ENCODE assay signal across 27 cellular contexts in the genomic region with DNA sequence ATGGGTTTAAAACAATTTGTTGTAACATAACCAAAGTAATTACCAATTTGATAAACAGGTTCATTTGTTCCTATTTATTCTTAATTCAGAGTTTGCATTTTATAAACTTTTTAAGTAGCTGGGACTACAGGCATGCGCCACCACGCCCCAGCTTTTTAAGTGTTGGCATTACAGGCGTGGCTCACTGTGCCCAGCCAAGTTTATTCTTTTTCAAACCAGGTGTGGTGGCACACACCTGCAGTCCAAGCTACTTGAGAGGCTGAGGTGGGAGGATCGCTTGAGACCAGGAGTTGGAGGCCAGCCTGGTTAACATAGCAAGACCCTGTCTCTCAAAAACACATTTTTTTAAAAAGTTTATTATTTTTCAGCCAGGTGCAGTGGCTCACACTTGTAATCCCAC.
"Had no signal": no experiment of that assay in that cellular context is flagged by ENCODE, and none has a peak within 500 bp of the region (broad histone marks: within the 10 kb centered on the region; RNA-seq: fewer than 3 reads in every experiment).

No MANE protein-coding gene starts in this region.

- H3K27ac ChIP-seq: neural progenitor cell, ovary, parathyroid adenoma, psoas muscle, right lobe of liver, spleen, testis, tibial artery, transverse colon, upper lobe of right lung, uterus had no signal

- H3K4me1 Mint-ChIP-seq: nephron; stimulated activated naive CD8-positive, alpha-beta T cell treated with anti-CD3 and anti-CD28 coated beads, Interleukin-15, amount 100 ng/mL, for 72 hours had no signal

- ATAC-seq: natural killer cell; psoas muscle; right cardiac atrium; right lobe of liver; stimulated activated memory B cell treated with anti-CD40 and anti-IgM and Interleukin-4, amounts not matched to agents 10 μg/mL and 1 μg/mL and 100 μg/mL, for 72 hours; stimulated activated naive CD8-positive, alpha-beta T cell treated with anti-CD3 and anti-CD28 coated beads, Interleukin-15, amount 100 ng/mL, for 72 hours; stimulated activated naive CD8-positive, alpha-beta T cell treated with anti-CD3 and anti-CD28 coated beads, Interleukin-15, Interleukin-2, amounts not matched to agents 100 U/mL and 50 U/mL, for 24 hours; upper lobe of right lung had no signal

- H3K9me3 Mint-ChIP-seq: natural killer cell; stimulated activated memory B cell treated with anti-CD40 and anti-IgM and Interleukin-4, amounts not matched to agents 10 μg/mL and 1 μg/mL and 100 μg/mL, for 72 hours; stimulated activated naive CD8-positive, alpha-beta T cell treated with anti-CD3 and anti-CD28 coated beads, Interleukin-15, amount 100 ng/mL, for 72 hours; type B pancreatic cell had no signal

- H3K27me3 Mint-ChIP-seq: progenitor cell of endocrine pancreas; stimulated activated memory B cell treated with anti-CD40 and anti-IgM and Interleukin-4, amounts not matched to agents 10 μg/mL and 1 μg/mL and 100 μg/mL, for 72 hours; stimulated activated naive CD8-positive, alpha-beta T cell treated with anti-CD3 and anti-CD28 coated beads, Interleukin-15, amount 100 ng/mL, for 72 hours; type B pancreatic cell had no signal

- H3K36me3 Mint-ChIP-seq: natural killer cell had no signal

- H3K27ac Mint-ChIP-seq: natural killer cell; nephron; neural progenitor cell; progenitor cell of endocrine pancreas; stimulated activated memory B cell treated with anti-CD40 and anti-IgM and Interleukin-4, amounts not matched to agents 10 μg/mL and 1 μg/mL and 100 μg/mL, for 72 hours; stimulated activated naive CD8-positive, alpha-beta T cell treated with anti-CD3 and anti-CD28 coated beads, Interleukin-15, amount 100 ng/mL, for 72 hours; type B pancreatic cell had no signal

- H3K4me3 Mint-ChIP-seq: natural killer cell; nephron; neural progenitor cell; stimulated activated memory B cell treated with anti-CD40 and anti-IgM and Interleukin-4, amounts not matched to agents 10 μg/mL and 1 μg/mL and 100 μg/mL, for 72 hours; stimulated activated naive CD8-positive, alpha-beta T cell treated with anti-CD3 and anti-CD28 coated beads, Interleukin-15, amount 100 ng/mL, for 72 hours; type B pancreatic cell had no signal

- DNase-seq: natural killer cell; occipital lobe; ovary; posterior cingulate gyrus; psoas muscle; right cardiac atrium; right lobe of liver; spleen; stimulated activated CD4-positive, alpha-beta T cell treated with anti-CD3 and anti-CD28 coated beads, Interleukin-12 subunit alpha, Interleukin-12 subunit beta, amount 100 ng/mL, for 4 hours; stimulated activated CD4-positive, alpha-beta T cell treated with anti-CD3 and anti-CD28 coated beads, Interleukin-1b, Interleukin-23, amount 100 ng/mL, for 48 hours; stimulated activated CD4-positive, alpha-beta T cell treated with anti-CD3 and anti-CD28 coated beads, Interleukin-4, amount 100 ng/mL, for 1 hour; stimulated activated CD4-positive, alpha-beta T cell treated with anti-CD3 and anti-CD28 coated beads, Interleukin-4, amount 100 ng/mL, for 4 hours; stimulated activated CD8-positive, alpha-beta memory T cell treated with anti-CD3 and anti-CD28 coated beads, Interleukin-4, amount 100 ng/mL, for 48 hours; stimulated activated naive CD4-positive, alpha-beta T cell; stimulated activated naive CD8-positive, alpha-beta T cell treated with anti-CD3 and anti-CD28 coated beads, Interleukin-15, amount 100 ng/mL, for 72 hours; stimulated activated naive CD8-positive, alpha-beta T cell treated with anti-CD3 and anti-CD28 coated beads, Interleukin-15, Interleukin-2, amounts not matched to agents 100 U/mL and 50 U/mL, for 24 hours; testis; tibial artery; transverse colon; upper lobe of right lung; uterus had no signal
